In the genomic region with DNA sequence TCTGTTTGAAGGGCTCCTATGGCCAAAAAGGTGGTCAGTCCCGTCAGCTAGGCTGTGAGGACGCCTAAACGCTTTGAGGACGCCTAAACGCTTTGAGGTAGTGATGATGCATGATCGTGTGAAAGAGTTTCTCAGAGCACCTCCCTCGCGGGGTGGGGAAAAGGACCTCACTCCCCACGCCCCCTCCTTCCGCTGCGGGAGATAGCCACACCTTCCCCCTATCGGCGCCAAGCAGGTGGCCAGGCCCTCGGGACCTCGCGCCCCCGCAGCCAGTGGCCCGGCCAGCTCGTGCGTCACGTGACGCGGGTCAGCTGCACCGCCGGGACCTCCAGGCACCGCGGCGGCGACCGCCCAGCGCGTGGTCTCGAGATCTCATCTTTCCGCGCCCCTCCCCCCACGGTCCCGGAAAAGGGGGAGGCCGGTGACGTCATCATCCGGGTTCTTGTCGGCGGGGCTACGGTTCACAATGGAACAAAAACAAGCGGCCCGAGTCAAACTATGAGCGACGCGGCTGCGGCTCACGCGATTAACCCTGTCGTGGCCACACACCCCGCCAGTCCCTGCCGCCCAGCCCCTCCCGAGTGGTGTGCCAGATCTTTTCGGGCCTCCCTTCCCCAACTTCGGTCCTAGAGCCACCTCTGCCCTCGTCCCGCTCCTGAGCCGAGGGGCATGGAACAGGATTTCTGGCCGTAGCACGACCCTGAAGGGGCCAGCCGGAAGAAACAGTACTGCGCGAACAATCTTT, we compare ENCODE assay signal across 8 cellular contexts. TPM values are rescaled to one million over a fixed set of nuclear protein-coding genes. Genes with fewer than 3 reads are reported as not detected.
A peak's percentile ranks its signal among the peaks of the same experiment; 100 is the strongest.
DNase-seq lines count a peak whose midpoint lies in the region; ATAC-seq lines count a peak whose summit lies in the region.

No MANE protein-coding gene starts in this region.

- H3K4me3 ChIP-seq in effector memory CD4-positive, alpha-beta T cell (ENCODE audit: insufficient read depth, low read depth, low read length, poor library complexity, severe bottlenecking), result peak overlapping the region; percentile 76

- peak; percentile 57 for ATAC-seq in GM21367 (IDR thresholded peaks at IDR 0.05; ENCODE audit: unreplicated experiment)

- DNase-seq in COR-L47 (lab: John Stamatoyannopoulos, UW), result peak; percentile 92
- DNase-seq in HT1080 (ENCODE audit: low read depth), result peak; percentile 96
- peak; percentile 95 for DNase-seq in NOMO-1 (lab: John Stamatoyannopoulos, UW; ENCODE audit: unreplicated experiment in 2 of 2)
- peak; percentile 93 to 99 (median 96) for DNase-seq in activated CD8-positive, alpha-beta memory T cell treated with anti-CD3 and anti-CD28 coated beads for 48 hours (ENCODE audit: low read depth in 2 of 3, low spot score in 2 of 3)
- peak; percentile 93 to 98 (median 95) for DNase-seq in effector memory CD4-positive, alpha-beta T cell
- DNase-seq in lung microvascular endothelial cell (ENCODE audit: low read depth in 2 of 2), result peak; percentile 97 to 99
- peak; percentile 85 to 93 (median 92) for DNase-seq in stimulated activated CD4-positive, alpha-beta T cell treated with anti-CD3 and anti-CD28 coated beads, TNF-alpha, amount 100 ng/mL, for 4 hours (ENCODE audit: low read depth in 3 of 3)

- H3K4me1 ChIP-seq in effector memory CD4-positive, alpha-beta T cell (ENCODE audit: control insufficient read depth, insufficient read depth, low read length, poor library complexity, severe bottlenecking), result peaks cover 8% of the 10 kb centered on the region

- peak overlapping the region; percentile 97 for H3K27ac ChIP-seq in effector memory CD4-positive, alpha-beta T cell (ENCODE audit: insufficient read depth, low read length, poor library complexity, severe bottlenecking)

- H3K9me3 ChIP-seq in effector memory CD4-positive, alpha-beta T cell (ENCODE audit: control insufficient read depth, low read length), result no peaks in the 10 kb centered on the region

- H3K27me3 ChIP-seq in effector memory CD4-positive, alpha-beta T cell (replicated peaks; ENCODE audit: control insufficient read depth, insufficient read depth, low read length, poor library complexity, severe bottlenecking), result no peaks in the 10 kb centered on the region

- H3K36me3 ChIP-seq in effector memory CD4-positive, alpha-beta T cell (ENCODE audit: control insufficient read depth, insufficient read depth, low read length), result no peaks in the 10 kb centered on the region

RNA-seq across cellular contexts. Expression of gene USP9X, which starts 0.7 kb away (rescaled TPM):
- 32.0 and 45.4 TPM in 2 replicates for total RNA-seq in HT1080 (2014; rRNA removed; shearing (Covaris generic))
- 15.7 and 22.8 TPM in 2 replicates for polyA plus RNA-seq in HT1080 (2015; cell fraction: cytosol; rRNA removed)
- 67.4 and 67.8 TPM in 2 replicates for polyA plus RNA-seq in HT1080 (2015; cell fraction: nucleus; rRNA removed)
- 85.9 and 112 TPM in 2 replicates for total RNA-seq in lung microvascular endothelial cell

Comparison
In these comparisons a context has a peak if more than half of its experiments do, and no peak if none do; other contexts are left out.
1. Peak in every context shown above with its lines: DNase-seq, ATAC-seq, H3K4me3 ChIP-seq and H3K27ac ChIP-seq.